17 cellular contexts compared by ENCODE assay signal in genomic region chr10:128030498-128031072, GRCh38.
"Had no signal": no experiment of that assay in that cellular context is flagged by ENCODE, and none has a peak within 500 bp of the region (broad histone marks: within the 10 kb centered on the region; RNA-seq: fewer than 3 reads in every experiment).

No MANE protein-coding gene starts in this region.

- H3K4me1 ChIP-seq: tibial artery, upper lobe of right lung, vagina had no signal

- H3K4me2 ChIP-seq: smooth muscle cell had no signal

- H3K4me3 Mint-ChIP-seq: endodermal cell; naive thymus-derived CD8-positive, alpha-beta T cell had no signal

- ATAC-seq: mucosa of descending colon; naive thymus-derived CD8-positive, alpha-beta T cell; upper lobe of right lung had no signal

- H3K4me3 ChIP-seq: coronary artery, mucosa of descending colon, right atrium auricular region, smooth muscle cell, tibial artery, upper lobe of right lung, vagina had no signal

- H3K27ac Mint-ChIP-seq: endodermal cell had no signal

- H3K9me3 ChIP-seq: mucosa of descending colon, neutrophil, right atrium auricular region, tibial artery, upper lobe of right lung, vagina had no signal

- DNase-seq: effector CD4-positive, alpha-beta T cell; endodermal cell; foreskin melanocyte; head of caudate nucleus; hippocampal formation; kidney glomerular epithelial cell; naive thymus-derived CD8-positive, alpha-beta T cell; stimulated activated CD4-positive, alpha-beta T cell treated with anti-CD3 and anti-CD28 coated beads, Interleukin-2, amount 100 ng/mL, for 48 hours; stimulated activated naive CD4-positive, alpha-beta T cell treated with Interleukin-2 at 50 U/mL for 16 hours; tibial artery; upper lobe of right lung had no signal

- H3K36me3 Mint-ChIP-seq: naive thymus-derived CD8-positive, alpha-beta T cell had no signal

- H3K27me3 Mint-ChIP-seq: naive thymus-derived CD8-positive, alpha-beta T cell had no signal

- H3K4me1 Mint-ChIP-seq: endodermal cell had no signal

- H3K9me3 Mint-ChIP-seq: endodermal cell; naive thymus-derived CD8-positive, alpha-beta T cell had no signal

- H3K36me3 ChIP-seq: right atrium auricular region, tibial artery, upper lobe of right lung, vagina had no signal

- H3K27ac ChIP-seq: coronary artery, neutrophil, right atrium auricular region, tibial artery, upper lobe of right lung, vagina had no signal

- H3K27me3 ChIP-seq: neutrophil, right atrium auricular region, tibial artery, upper lobe of right lung, vagina had no signal
